ENCODE assay signal across 8 cellular contexts in genomic region chr18:24426073-24426397, GRCh38. TPM values are rescaled to one million over a fixed set of nuclear protein-coding genes. Genes with fewer than 3 reads are reported as not detected.
A peak's percentile ranks its signal among the peaks of the same experiment; 100 is the strongest.
DNase-seq lines count a peak whose midpoint lies in the region; TF ChIP-seq lines count a peak whose summit lies in the region.

No MANE protein-coding gene starts in this region.

- POLR2A ChIA-PET in activated CD4-positive, alpha-beta memory T cell treated with anti-CD3 and anti-CD28 coated beads for 36 hours (lab: Charles Lee), result interaction anchor here (1.0 kb wide), 1 partner anchor 12 kb away, joined by 5 read pairs; no protein-coding TSS in a partner anchor

- H4K20me1 ChIP-seq in GM23248 (ENCODE audit: insufficient read depth) (no peaks in the 10 kb centered on the region), hepatocyte (ENCODE audit: insufficient read depth, poor library complexity, severe bottlenecking) (no peaks in the 10 kb centered on the region)

- H3K9me2 ChIP-seq in GM23248 (ENCODE audit: insufficient read depth), result peaks cover 5% of the 10 kb centered on the region; the same call in 1 of the 2 replicates
- no peaks in the 10 kb centered on the region for H3K9me2 ChIP-seq in hepatocyte (replicated peaks; ENCODE audit: insufficient read depth)

- WGBS in GM23248 (ENCODE audit: low coverage in 1 of 2, low lambda C conversion rate in 2 of 2, missing lambda C conversion rate in 2 of 2), 2 experiments, result 46 to 47% methylated on average over 11 of the region's 11 CpGs
- 31% methylated on average over 11 of the region's 11 CpGs for WGBS in hepatocyte (ENCODE audit: low lambda C conversion rate, missing lambda C conversion rate)

- no peak for TF ChIP-seq CTCF in hepatocyte (IDR thresholded peaks at IDR 0.05; ENCODE audit: poor library complexity)

- H3K36me3 ChIP-seq in GM23248 (ENCODE audit: low read depth) (no peaks in the 10 kb centered on the region), hepatocyte (replicated peaks; ENCODE audit: insufficient read depth, low read depth) (no peaks in the 10 kb centered on the region)

- H3K79me2 ChIP-seq in GM23248 (ENCODE audit: insufficient read depth) (peaks cover 13% of the 10 kb centered on the region), hepatocyte (peaks cover 11% of the 10 kb centered on the region)

- H3F3A ChIP-seq in GM23248 (ENCODE audit: insufficient read depth), result no peaks in the 10 kb centered on the region

- H3K9ac ChIP-seq in GM23248, result peak overlapping the region; percentile 93

- peak overlapping the region; percentile 59 for H3K27ac Mint-ChIP-seq in activated CD4-positive, alpha-beta memory T cell treated with anti-CD3 and anti-CD28 coated beads for 36 hours

- H3K9me3 ChIP-seq in GM23248 (ENCODE audit: low read depth) (no peaks in the 10 kb centered on the region), hepatocyte (ENCODE audit: low read depth) (no peaks in the 10 kb centered on the region)

- H3K4me2 ChIP-seq in GM23248 (ENCODE audit: unreplicated experiment) (peak overlapping the region; percentile 72), hepatocyte (peak overlapping the region; percentile 85)

- in situ Hi-C loops in GM23248 (cut with MboI), result no loop called here

- peaks cover 6% of the 10 kb centered on the region; the same call in 1 of the 2 replicates for H3K4me1 ChIP-seq in GM23248 (ENCODE audit: insufficient read depth)
- H3K4me1 ChIP-seq in hepatocyte (ENCODE audit: insufficient read depth), result peaks cover 15% of the 10 kb centered on the region

- H3K36me3 Mint-ChIP-seq in activated CD4-positive, alpha-beta memory T cell treated with anti-CD3 and anti-CD28 coated beads for 36 hours, result peaks cover 15% of the 10 kb centered on the region

- H2AFZ ChIP-seq in GM23248 (peak overlapping the region; percentile 100), hepatocyte (peak overlapping the region; percentile 100)

- CTCF ChIA-PET in activated CD4-positive, alpha-beta memory T cell treated with anti-CD3 and anti-CD28 coated beads for 36 hours (lab: Charles Lee), result no interaction called here

- H3K27me3 Mint-ChIP-seq in activated CD4-positive, alpha-beta memory T cell treated with anti-CD3 and anti-CD28 coated beads for 36 hours, result peaks cover 10% of the 10 kb centered on the region

- peaks cover 18% of the 10 kb centered on the region for H3K4me1 Mint-ChIP-seq in activated CD4-positive, alpha-beta memory T cell treated with anti-CD3 and anti-CD28 coated beads for 36 hours (ENCODE audit: low read depth)

- peak overlapping the region; percentile 72 for H3K4me3 Mint-ChIP-seq in activated CD4-positive, alpha-beta memory T cell treated with anti-CD3 and anti-CD28 coated beads for 36 hours

- intact Hi-C loops in activated CD4-positive, alpha-beta memory T cell treated with anti-CD3 and anti-CD28 coated beads for 36 hours (cut with micrococcal nuclease), result loop anchor here (1.0 to 5.0 kb wide), 3 partner anchors 12 to 61 kb away; no protein-coding TSS in a partner anchor

- peaks cover 5% of the 10 kb centered on the region for H3K9me3 Mint-ChIP-seq in activated CD4-positive, alpha-beta memory T cell treated with anti-CD3 and anti-CD28 coated beads for 36 hours

- H3K27me3 ChIP-seq in GM23248 (replicated peaks; ENCODE audit: insufficient read depth) (no peaks in the 10 kb centered on the region), hepatocyte (peaks cover 5% of the 10 kb centered on the region)

- H3K4me3 ChIP-seq in GM23248 (peak overlapping the region; percentile 77), hepatocyte (peak overlapping the region; percentile 51), skeletal muscle cell (ENCODE audit: low read depth, low read length) (peak overlapping the region; percentile 73)

- no peak for DNase-seq in GM23248
- no peak for DNase-seq in activated CD4-positive, alpha-beta memory T cell treated with anti-CD3 and anti-CD28 coated beads for 36 hours
- DNase-seq in hepatocyte (ENCODE audit: low spot score), result no peak
- no peak for DNase-seq in skeletal muscle cell (ENCODE audit: low read depth)
- DNase-seq in SK-N-DZ (ENCODE audit: low spot score), result no peak
- DNase-seq in RKO (ENCODE audit: low spot score), result no peak
- no peak for DNase-seq in NCI-H526 treated with DMSO at 0.1 percent for 48 hours (lab: John Stamatoyannopoulos, UW)
- no peak for DNase-seq in NCI-H748 (lab: John Stamatoyannopoulos, UW; ENCODE audit: unreplicated experiment)

- peak overlapping the region; percentile 81 for H3K27ac ChIP-seq in GM23248
- H3K27ac ChIP-seq in hepatocyte, result peak overlapping the region; percentile 92

RNA-seq across cellular contexts. Expression of gene IMPACT, which starts 0.4 kb away (rescaled TPM):
- 61.5 and 66.0 TPM in 2 replicates for total RNA-seq in GM23248 (2014; rRNA removed; shearing (Covaris generic))
- 43.2 and 43.4 TPM in 2 replicates for polyA plus RNA-seq in GM23248 (2016; fragmentation: Nextera tagmentation; extraction: Ambion mirVana)
- total RNA-seq in activated CD4-positive, alpha-beta memory T cell treated with anti-CD3 and anti-CD28 coated beads for 36 hours, result 10 to 100 TPM; 13.7 to 15.9 TPM
- total RNA-seq in hepatocyte, result 28.3 and 36.3 TPM in 2 replicates
- 15.5 and 21.7 TPM in 2 replicates for polyA plus RNA-seq in hepatocyte
- polyA plus RNA-seq in SK-N-DZ (2014; cell fraction: cytosol; rRNA removed), result 26.9 and 29.9 TPM in 2 replicates
- 14.9 and 16.6 TPM in 2 replicates for polyA plus RNA-seq in SK-N-DZ (2014; cell fraction: nucleus; rRNA removed)

RNA-seq across cellular contexts. Expression of gene OSBPL1A, which starts 28.4 kb away (rescaled TPM):
- 17.8 and 24.1 TPM in 2 replicates for total RNA-seq in GM23248 (2014; rRNA removed; shearing (Covaris generic))
- polyA plus RNA-seq in GM23248 (2016; fragmentation: Nextera tagmentation; extraction: Ambion mirVana), result 14.9 TPM in 2 replicates
- 1 to 10 TPM; 1.4 to 2.4 TPM for total RNA-seq in activated CD4-positive, alpha-beta memory T cell treated with anti-CD3 and anti-CD28 coated beads for 36 hours
- total RNA-seq in hepatocyte, result 31.3 and 35.6 TPM in 2 replicates
- polyA plus RNA-seq in hepatocyte, result 24.6 and 26.3 TPM in 2 replicates
- polyA plus RNA-seq in SK-N-DZ (2014; cell fraction: cytosol; rRNA removed), result 43.1 and 44.5 TPM in 2 replicates
- 38.7 and 42.1 TPM in 2 replicates for polyA plus RNA-seq in SK-N-DZ (2014; cell fraction: nucleus; rRNA removed)

RNA-seq across cellular contexts. Expression of gene HRH4, which starts 34.4 kb away (rescaled TPM):
- total RNA-seq in GM23248 (2014; rRNA removed; shearing (Covaris generic)), result not detected in 2 replicates
- not detected in 2 replicates for polyA plus RNA-seq in GM23248 (2016; fragmentation: Nextera tagmentation; extraction: Ambion mirVana)
- under 1 TPM; 0.43 to 0.65 TPM for total RNA-seq in activated CD4-positive, alpha-beta memory T cell treated with anti-CD3 and anti-CD28 coated beads for 36 hours
- not detected in 2 replicates for total RNA-seq in hepatocyte
- polyA plus RNA-seq in hepatocyte, result not detected in 2 replicates
- polyA plus RNA-seq in SK-N-DZ (2014; cell fraction: cytosol; rRNA removed), result not detected in 2 replicates
- polyA plus RNA-seq in SK-N-DZ (2014; cell fraction: nucleus; rRNA removed), result not detected in 2 replicates
